In the genomic region with DNA sequence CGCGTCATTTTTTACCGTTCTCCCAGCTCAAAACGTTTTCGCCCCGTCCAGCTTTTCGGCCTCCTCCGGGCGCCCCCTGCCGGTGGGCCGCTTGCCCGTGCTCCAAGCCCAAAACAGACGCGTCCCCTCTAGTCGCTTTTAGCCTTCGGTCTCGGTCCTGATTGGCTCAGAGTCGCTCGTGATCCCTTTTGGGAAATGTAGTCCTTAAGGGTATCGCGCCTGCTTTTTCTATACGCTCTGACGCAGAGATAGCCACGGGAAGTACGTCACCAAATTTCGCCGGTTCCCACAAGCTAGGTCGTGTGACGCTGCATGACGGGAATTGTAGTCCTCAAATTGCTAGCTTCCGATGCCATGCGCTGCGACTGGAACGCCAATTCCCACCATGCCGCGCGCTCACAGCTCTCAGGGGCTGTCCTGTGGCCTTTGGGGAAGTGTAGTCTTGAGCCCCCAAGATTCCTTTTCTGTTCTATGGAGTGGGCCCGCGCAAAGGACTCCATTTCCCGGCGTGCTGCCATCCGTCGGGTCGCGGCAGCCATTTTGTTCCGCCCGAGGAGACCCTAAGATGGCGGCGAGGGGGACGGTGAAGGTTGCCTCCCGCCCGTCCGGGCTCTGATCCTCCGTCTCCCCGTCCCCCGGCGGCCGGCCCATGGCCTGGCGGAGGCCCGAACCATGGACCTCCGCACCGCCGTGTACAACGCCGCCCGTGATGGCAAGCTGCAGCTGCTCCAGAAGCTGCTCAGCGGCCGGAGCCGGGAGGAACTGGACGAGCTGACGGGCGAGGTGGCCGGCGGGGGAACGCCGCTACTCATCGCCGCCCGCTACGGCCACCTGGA, we compare ENCODE assay signal across 8 cellular contexts. TPM values are rescaled to one million over a fixed set of nuclear protein-coding genes. Genes with fewer than 3 reads are reported as not detected.
DNase-seq lines count a peak whose midpoint lies in the region; ATAC-seq, FAIRE-seq and TF ChIP-seq lines count a peak whose summit lies in the region.

A gene with protein sequence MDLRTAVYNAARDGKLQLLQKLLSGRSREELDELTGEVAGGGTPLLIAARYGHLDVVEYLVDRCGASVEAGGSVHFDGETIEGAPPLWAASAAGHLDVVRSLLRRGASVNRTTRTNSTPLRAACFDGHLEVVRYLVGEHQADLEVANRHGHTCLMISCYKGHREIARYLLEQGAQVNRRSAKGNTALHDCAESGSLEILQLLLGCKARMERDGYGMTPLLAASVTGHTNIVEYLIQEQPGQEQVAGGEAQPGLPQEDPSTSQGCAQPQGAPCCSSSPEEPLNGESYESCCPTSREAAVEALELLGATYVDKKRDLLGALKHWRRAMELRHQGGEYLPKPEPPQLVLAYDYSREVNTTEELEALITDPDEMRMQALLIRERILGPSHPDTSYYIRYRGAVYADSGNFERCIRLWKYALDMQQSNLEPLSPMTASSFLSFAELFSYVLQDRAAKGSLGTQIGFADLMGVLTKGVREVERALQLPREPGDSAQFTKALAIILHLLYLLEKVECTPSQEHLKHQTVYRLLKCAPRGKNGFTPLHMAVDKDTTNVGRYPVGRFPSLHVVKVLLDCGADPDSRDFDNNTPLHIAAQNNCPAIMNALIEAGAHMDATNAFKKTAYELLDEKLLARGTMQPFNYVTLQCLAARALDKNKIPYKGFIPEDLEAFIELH (plus strand): TSS at position 552 of the 836 bp plus-strand sequence. CDS start 121 bp downstream, at position 673.

- peaks cover 4 to 38% (median 35%) of the 10 kb centered on the region in 3 experiments; a peak in 6 of 7 replicates for H3K36me3 Mint-ChIP-seq in H9 (ENCODE audit: insufficient read depth in 1 of 3, low read depth in 3 of 3)
- peaks cover under 1% of the 10 kb centered on the region for H3K36me3 Mint-ChIP-seq in natural killer cell treated with Interleukin-12 subunit alpha and Interleukin-12 subunit beta and Interleukin-15 and Interleukin-18, amount 100 ng/mL, for 72 hours

- H3K4me1 Mint-ChIP-seq in H9: peaks cover 2 to 12% of the 10 kb centered on the region in 2 experiments; a peak in 3 of 4 replicates
- peaks cover 12 to 13% of the 10 kb centered on the region in 2 donors for H3K4me1 Mint-ChIP-seq in natural killer cell treated with Interleukin-12 subunit alpha and Interleukin-12 subunit beta and Interleukin-15 and Interleukin-18, amount 100 ng/mL, for 72 hours (ENCODE audit: low read depth in 2 of 2)

- peak within 1 kb of the TSS; percentile 74 for H3K4me3 ChIP-seq in fibroblast of pulmonary artery (replicated peaks; ENCODE audit: low read depth, low read length)

- peaks cover 2% of the 10 kb centered on the region; the same call in 1 of the 2 replicates for H3K79me2 ChIP-seq in H9 (ENCODE audit: insufficient read depth, low read length)

- no peak within 1 kb of the TSS for H2AK5ac ChIP-seq in H9 (ENCODE audit: insufficient read length, low read length)

- TF ChIP-seq CTCF in H9 (conservative IDR thresholded peaks at IDR 0.05): peak; percentile 100
- peak; percentile 100 for TF ChIP-seq CTCF in fibroblast of pulmonary artery (IDR thresholded peaks at IDR 0.05; ENCODE audit: low read length, missing control alignments)

- H2BK120ac ChIP-seq in H9 (ENCODE audit: low read depth, low read length, poor library complexity, severe bottlenecking): no peak within 1 kb of the TSS

- H3K23ac ChIP-seq in H9 (ENCODE audit: insufficient read length, low read depth, low read length): no peak within 1 kb of the TSS

- WGBS in H9 (ENCODE audit: extremely low coverage, insufficient read length, low lambda C conversion rate): no CpG with 5 or more reads among the region's 80 CpGs

- no peaks in the 10 kb centered on the region for H3K27me3 Mint-ChIP-seq in H9 (ENCODE audit: low read depth)
- H3K27me3 Mint-ChIP-seq in natural killer cell treated with Interleukin-12 subunit alpha and Interleukin-12 subunit beta and Interleukin-15 and Interleukin-18, amount 100 ng/mL, for 72 hours: no peaks in the 10 kb centered on the region

- no peak within 1 kb of the TSS for H4K5ac ChIP-seq in H9 (ENCODE audit: insufficient read length, low read depth, low read length)

- no peak within 1 kb of the TSS for H3K27ac ChIP-seq in H9 (ENCODE audit: insufficient read length, low read depth, low read length)

- H3K9me3 Mint-ChIP-seq in H9: no peaks in the 10 kb centered on the region
- H3K9me3 Mint-ChIP-seq in natural killer cell treated with Interleukin-12 subunit alpha and Interleukin-12 subunit beta and Interleukin-15 and Interleukin-18, amount 100 ng/mL, for 72 hours: no peaks in the 10 kb centered on the region

- no peaks in the 10 kb centered on the region for H3K9me3 ChIP-seq in H9 (ENCODE audit: control insufficient read depth, low read depth, low read length)

- no peak within 1 kb of the TSS; the same call in 1 of the 2 replicates for H3K4ac ChIP-seq in H9 (ENCODE audit: low read depth, low read length)

- no peaks in the 10 kb centered on the region for H3K27me3 ChIP-seq in H9 (ENCODE audit: insufficient read depth, low read length)

- peak within 1 kb of the TSS; percentile 85 for H3K9ac ChIP-seq in H9 (ENCODE audit: extremely low read depth, insufficient read length, low read length)

- peak; percentile 99 for FAIRE-seq in G401.6 (lab: Jason Lieb, UNC)

- H3K23me2 ChIP-seq in H9 (ENCODE audit: insufficient read length, low read depth, low read length, poor library complexity, severe bottlenecking): no peaks in the 10 kb centered on the region

- H2BK5ac ChIP-seq in H9 (ENCODE audit: insufficient read length, low read length): no peak within 1 kb of the TSS

- H2BK20ac ChIP-seq in H9 (ENCODE audit: low read depth, low read length, poor library complexity, severe bottlenecking): no peak within 1 kb of the TSS

- H3K56ac ChIP-seq in H9 (ENCODE audit: insufficient read length, low read depth, low read length): no peak within 1 kb of the TSS

- H3K4me2 ChIP-seq in H9 (ENCODE audit: insufficient read depth, insufficient read length, low read length): peak within 1 kb of the TSS; percentile 57

- peak within 1 kb of the TSS; percentile 69 for H3K18ac ChIP-seq in H9 (ENCODE audit: insufficient read length, low read depth, low read length)

- ATAC-seq in natural killer cell treated with Interleukin-12 subunit alpha and Interleukin-12 subunit beta and Interleukin-15 and Interleukin-18, amount 100 ng/mL, for 72 hours: peak; percentile 97 to 98
- ATAC-seq in stimulated activated naive CD8-positive, alpha-beta T cell treated with anti-CD3 and anti-CD28 coated beads, Interleukin-15, Interleukin-2, amounts not matched to agents 100 U/mL and 50 U/mL, for 24 hours: peak; percentile 98

- H3T11ph ChIP-seq in H9 (ENCODE audit: low read length): no peak within 1 kb of the TSS

- no peak within 1 kb of the TSS for H4K91ac ChIP-seq in H9 (ENCODE audit: insufficient read length, low read depth, low read length)

- H4K20me1 ChIP-seq in H9 (ENCODE audit: control insufficient read depth, insufficient read depth, insufficient read length): no peaks in the 10 kb centered on the region

- peak within 1 kb of the TSS; percentile 73 to 86 for H3K4me3 Mint-ChIP-seq in H9
- peak within 1 kb of the TSS; percentile 81 for H3K4me3 Mint-ChIP-seq in natural killer cell treated with Interleukin-12 subunit alpha and Interleukin-12 subunit beta and Interleukin-15 and Interleukin-18, amount 100 ng/mL, for 72 hours

- H3K79me1 ChIP-seq in H9 (ENCODE audit: insufficient read depth, low read depth, low read length, poor library complexity, severe bottlenecking): no peaks in the 10 kb centered on the region

- no peak within 1 kb of the TSS for H2AFZ ChIP-seq in H9 (ENCODE audit: low read length)

- no peak within 1 kb of the TSS for H4K8ac ChIP-seq in H9 (replicated peaks; ENCODE audit: insufficient read length, low read depth, low read length)

- H3K4me1 ChIP-seq in H9 (ENCODE audit: insufficient read depth, low read length): no peaks in the 10 kb centered on the region

- H3K27ac Mint-ChIP-seq in H9: peak within 1 kb of the TSS; percentile 58 to 94 (median 62); a peak in 4 of 7 replicates
- peak within 1 kb of the TSS; percentile 65 to 71 for H3K27ac Mint-ChIP-seq in natural killer cell treated with Interleukin-12 subunit alpha and Interleukin-12 subunit beta and Interleukin-15 and Interleukin-18, amount 100 ng/mL, for 72 hours

- H2BK12ac ChIP-seq in H9 (ENCODE audit: insufficient read length, low read depth, low read length): no peak within 1 kb of the TSS

- DNase-seq in H9 (peak; percentile 100), M059J (ENCODE audit: low read depth) (peak; percentile 100), SHP77 (lab: John Stamatoyannopoulos, UW) (peak; percentile 99 to 100), fibroblast of pulmonary artery (ENCODE audit: low read depth) (peak; percentile 100)
- peak; percentile 98 for DNase-seq in activated effector memory CD4-positive, alpha-beta T cell treated with Interleukin-2 at 50 U/mL for 16 hours
- DNase-seq in natural killer cell treated with Interleukin-12 subunit alpha and Interleukin-12 subunit beta and Interleukin-15 and Interleukin-18, amount 100 ng/mL, for 72 hours (ENCODE audit: low spot score): peak; percentile 99
- DNase-seq in stimulated activated naive CD8-positive, alpha-beta T cell treated with anti-CD3 and anti-CD28 coated beads, Interleukin-15, Interleukin-2, amounts not matched to agents 100 U/mL and 50 U/mL, for 24 hours: peak; percentile 99

- H2BK15ac ChIP-seq in H9 (ENCODE audit: low read depth, low read length): no peak within 1 kb of the TSS

- H3K14ac ChIP-seq in H9 (ENCODE audit: insufficient read depth, low read length): peak within 1 kb of the TSS; percentile 72; the same call in 1 of the 2 replicates

RNA-seq across cellular contexts. Expression of the gene that starts here (rescaled TPM):
- 20.0 and 21.0 TPM in 2 replicates for total RNA-seq in H9 (2021)
- total RNA-seq in M059J (2014; rRNA removed; shearing (Covaris generic)): 7.5 and 11.0 TPM in 2 replicates
- 10 to 100 TPM; 19.7 to 24.0 TPM for total RNA-seq in natural killer cell treated with Interleukin-12 subunit alpha and Interleukin-12 subunit beta and Interleukin-15 and Interleukin-18, amount 100 ng/mL, for 72 hours
